In the genomic region with DNA sequence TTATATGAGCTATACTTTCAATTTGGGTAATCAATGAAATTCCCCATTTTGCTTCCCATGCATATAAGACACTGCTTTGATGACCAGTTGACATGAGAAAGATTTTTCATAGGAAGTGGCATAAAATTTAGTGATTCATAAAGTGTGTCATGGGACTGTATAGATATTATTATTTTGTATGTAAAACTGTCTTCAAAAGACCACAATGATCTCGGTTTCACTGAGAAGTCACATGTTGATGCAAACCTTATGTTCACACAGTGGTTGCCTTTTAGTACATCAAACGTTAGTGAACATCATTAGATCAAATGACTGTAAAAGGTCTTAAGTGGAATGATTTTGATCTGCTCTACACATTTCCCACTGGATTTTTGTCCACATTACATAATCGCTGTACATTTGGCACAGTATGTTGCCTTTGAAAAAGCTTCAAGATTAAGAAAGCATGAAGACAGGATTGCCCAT, we compare ENCODE assay signal across 10 cellular contexts.
A peak's percentile ranks its signal among the peaks of the same experiment; 100 is the strongest.
DNase-seq lines count a peak whose midpoint lies in the region; ATAC-seq and TF ChIP-seq lines count a peak whose summit lies in the region.
"Had no signal": no experiment of that assay in that cellular context is flagged by ENCODE, and none has a peak within 500 bp of the region (broad histone marks: within the 10 kb centered on the region; RNA-seq: fewer than 3 reads in every experiment).

No MANE protein-coding gene starts in this region.

- H3K36me3 Mint-ChIP-seq in mesothelial cell of epicardium = no peaks in the 10 kb centered on the region

- no peaks in the 10 kb centered on the region for H3K27me3 Mint-ChIP-seq in mesothelial cell of epicardium (ENCODE audit: low read depth)
- H3K27me3 Mint-ChIP-seq: central memory CD8-positive, alpha-beta T cell had no signal

- DNase-seq in GM10248 (ENCODE audit: extremely low spot score) (peak; percentile 34), C1 segment of cervical spinal cord (lab: John Stamatoyannopoulos, UW) (no peak), activated gamma-delta T cell (lab: John Stamatoyannopoulos, UW) (no peak), mesothelial cell of epicardium (ENCODE audit: low spot score in 2 of 2, unreplicated experiment in 2 of 2) (no peak)
- DNase-seq in activated CD8-positive, alpha-beta memory T cell treated with anti-CD3 and anti-CD28 coated beads, Interleukin-2, amount 50 U/mL, for 48 hours = no peak
- DNase-seq: NCI-H1048 had no signal

- POLR2A ChIA-PET in GM10248 (lab: Yijun Ruan, JAX) = interaction anchor here (1.0 to 1.4 kb wide), 3 partner anchors 39 to 167 kb away, joined by 3 to 4 read pairs (median 3); no protein-coding TSS in a partner anchor

- ATAC-seq in GM19328 (IDR thresholded peaks at IDR 0.05; ENCODE audit: unreplicated experiment) (peak; percentile 93), HG02678 (IDR thresholded peaks at IDR 0.05; ENCODE audit: unreplicated experiment) (peak; percentile 97), HG03457 (IDR thresholded peaks at IDR 0.05; ENCODE audit: unreplicated experiment) (peak; percentile 92)

- TF ChIP-seq CTCF in GM10248 (IDR thresholded peaks at IDR 0.05; ENCODE audit: control extremely low read depth, extremely low read depth, low read depth, missing control alignments) (no peak), mesothelial cell of epicardium (IDR thresholded peaks at IDR 0.05; ENCODE audit: unreplicated experiment) (no peak)

- peaks cover under 1% of the 10 kb centered on the region for H3K9me3 Mint-ChIP-seq in mesothelial cell of epicardium
- H3K9me3 Mint-ChIP-seq: central memory CD8-positive, alpha-beta T cell had no signal

- no peak overlapping the region for H3K4me3 Mint-ChIP-seq in mesothelial cell of epicardium
- H3K4me3 Mint-ChIP-seq: central memory CD8-positive, alpha-beta T cell had no signal

- CTCF ChIA-PET in GM10248 (lab: Yijun Ruan, JAX) = interaction anchor here (1.1 to 4.1 kb wide), 10 partner anchors 11 to 695 kb away, joined by 3 to 20 read pairs (median 4); no protein-coding TSS in a partner anchor

- H3K27ac Mint-ChIP-seq in mesothelial cell of epicardium = no peak overlapping the region

- H3K4me1 Mint-ChIP-seq in mesothelial cell of epicardium = peaks cover 16% of the 10 kb centered on the region
- H3K4me1 Mint-ChIP-seq: central memory CD8-positive, alpha-beta T cell had no signal
